27 cellular contexts compared by ENCODE assay signal in the genomic region with DNA sequence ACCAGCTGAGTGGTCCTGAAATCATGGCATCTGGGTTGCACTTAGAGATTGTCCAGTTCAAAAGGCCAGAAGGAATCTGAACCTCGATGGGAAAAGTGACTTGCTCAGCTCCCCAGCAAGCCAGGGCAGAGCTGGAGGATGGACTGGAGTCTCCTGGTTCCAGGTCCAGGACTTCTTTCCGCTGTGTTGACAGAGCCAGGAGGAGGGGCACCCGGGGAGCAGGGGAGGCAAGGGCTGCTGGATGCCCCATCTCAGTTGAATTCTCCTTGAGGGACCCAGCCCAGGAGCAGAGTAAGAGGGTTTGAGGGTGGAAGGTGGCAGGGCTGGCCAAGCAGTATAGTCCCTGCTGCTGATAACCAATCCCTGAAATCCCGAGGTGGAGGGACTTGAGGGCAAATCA. TPM values are rescaled to one million over a fixed set of nuclear protein-coding genes. Genes with fewer than 3 reads are reported as not detected.
"Had no signal": no experiment of that assay in that cellular context is flagged by ENCODE, and none has a peak within 500 bp of the region (broad histone marks: within the 10 kb centered on the region; RNA-seq: fewer than 3 reads in every experiment).

No MANE protein-coding gene starts in this region.

- H3K4me2 ChIP-seq: neural progenitor cell had no signal

- H3K27me3 ChIP-seq: ovary had no signal

- ATAC-seq: left colon; left lung; lower lobe of right lung; naive thymus-derived CD8-positive, alpha-beta T cell; right cardiac atrium; stimulated activated effector memory CD8-positive, alpha-beta T cell treated with anti-CD3 and anti-CD28 coated beads, Interleukin-12 subunit alpha, Interleukin-12 subunit beta, amount 100 ng/mL, for 72 hours had no signal

- H2AFZ ChIP-seq: neural progenitor cell had no signal

- H3K9me3 Mint-ChIP-seq: immature natural killer cell; naive thymus-derived CD8-positive, alpha-beta T cell; neural progenitor cell; stimulated activated effector memory CD8-positive, alpha-beta T cell treated with anti-CD3 and anti-CD28 coated beads, Interleukin-12 subunit alpha, Interleukin-12 subunit beta, amount 100 ng/mL, for 72 hours; stimulated activated naive CD8-positive, alpha-beta T cell treated with anti-CD3 and anti-CD28 coated beads, Interleukin-15, Interleukin-2, amounts not matched to agents 100 ng/mL and 50 ng/mL, for 24 hours had no signal

- H3K27ac Mint-ChIP-seq: immature natural killer cell; nephron; neural progenitor cell; stimulated activated effector memory CD8-positive, alpha-beta T cell treated with anti-CD3 and anti-CD28 coated beads, Interleukin-12 subunit alpha, Interleukin-12 subunit beta, amount 100 ng/mL, for 72 hours; stimulated activated naive CD8-positive, alpha-beta T cell treated with anti-CD3 and anti-CD28 coated beads, Interleukin-15, Interleukin-2, amounts not matched to agents 100 ng/mL and 50 ng/mL, for 24 hours had no signal

- H3K36me3 Mint-ChIP-seq: immature natural killer cell; neural progenitor cell; stimulated activated effector memory CD8-positive, alpha-beta T cell treated with anti-CD3 and anti-CD28 coated beads, Interleukin-12 subunit alpha, Interleukin-12 subunit beta, amount 100 ng/mL, for 72 hours had no signal

- H3K9ac ChIP-seq: neural progenitor cell had no signal

- H3K27ac ChIP-seq: left lung, lower lobe of right lung, neural progenitor cell, ovary, prostate gland, sigmoid colon, spleen, suprapubic skin, thoracic aorta, tibial artery, uterus had no signal

- DNase-seq: hippocampal formation; immature natural killer cell; kidney; left colon; left lung; lower lobe of right lung; mammary epithelial cell; mesenchymal stem cell; retina; right cardiac atrium; sigmoid colon; small intestine; spleen; stimulated activated CD4-positive, alpha-beta T cell treated with anti-CD3 and anti-CD28 coated beads, Interleukin-4, amount 100 ng/mL, for 24 hours; stimulated activated naive CD4-positive, alpha-beta T cell; uterus had no signal

- FAIRE-seq: islet of Langerhans, kidney, small intestine had no signal

- H3K36me3 ChIP-seq: left lung, lower lobe of right lung, neural progenitor cell, ovary, prostate gland, sigmoid colon, spleen, suprapubic skin, thoracic aorta, tibial artery, uterus had no signal

- H3K9me3 ChIP-seq: left lung, lower lobe of right lung, ovary, prostate gland, sigmoid colon, spleen, suprapubic skin, thoracic aorta, tibial artery, uterus had no signal

- H3K4me1 ChIP-seq: prostate gland had no signal

- H3K4me3 ChIP-seq: left lung, lower lobe of right lung, neural progenitor cell, ovary, prostate gland, sigmoid colon, spleen, suprapubic skin, thoracic aorta, tibial artery, uterus had no signal

- H3K4me3 Mint-ChIP-seq: immature natural killer cell; neural progenitor cell; stimulated activated effector memory CD8-positive, alpha-beta T cell treated with anti-CD3 and anti-CD28 coated beads, Interleukin-12 subunit alpha, Interleukin-12 subunit beta, amount 100 ng/mL, for 72 hours; stimulated activated naive CD8-positive, alpha-beta T cell treated with anti-CD3 and anti-CD28 coated beads, Interleukin-15, Interleukin-2, amounts not matched to agents 100 ng/mL and 50 ng/mL, for 24 hours had no signal

RNA-seq across cellular contexts. Expression of gene ALPL, which starts 2.4 kb away (rescaled TPM):
- total RNA-seq: mammary epithelial cell; naive thymus-derived CD8-positive, alpha-beta T cell had no signal
- polyA plus RNA-seq: immature natural killer cell; naive thymus-derived CD8-positive, alpha-beta T cell had no signal
